ENCODE assay signal across 2 cellular contexts in the genomic region with DNA sequence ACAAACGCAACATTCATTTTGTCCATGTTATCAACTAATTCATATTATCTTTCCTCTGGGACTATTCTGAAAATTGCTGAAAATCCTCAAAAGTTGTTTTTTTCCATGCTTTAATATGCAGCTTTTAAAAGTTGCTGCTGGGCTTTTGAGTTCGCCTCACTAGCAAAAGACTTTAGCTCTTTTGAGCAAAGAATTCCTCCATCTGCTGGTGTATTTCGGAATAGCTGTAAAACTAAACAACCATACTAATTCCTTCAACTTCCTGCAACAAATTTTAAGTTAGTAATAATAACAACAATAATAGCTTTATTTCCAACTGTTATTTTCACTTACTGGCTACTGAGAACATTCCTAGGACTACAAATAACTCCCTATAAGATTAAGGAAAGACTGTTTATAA.
TF ChIP-seq lines count a peak whose summit lies in the region.

No MANE protein-coding gene starts in this region.

TF ChIP-seq in GM12878, 131 proteins besides CTCF, POLR2A, EP300 and RAD21 (continued from another document):
- no peak for TF ChIP-seq ESRRA (IDR thresholded peaks at IDR 0.05; ENCODE audit: low read length)
- TF ChIP-seq, protein P1, sequence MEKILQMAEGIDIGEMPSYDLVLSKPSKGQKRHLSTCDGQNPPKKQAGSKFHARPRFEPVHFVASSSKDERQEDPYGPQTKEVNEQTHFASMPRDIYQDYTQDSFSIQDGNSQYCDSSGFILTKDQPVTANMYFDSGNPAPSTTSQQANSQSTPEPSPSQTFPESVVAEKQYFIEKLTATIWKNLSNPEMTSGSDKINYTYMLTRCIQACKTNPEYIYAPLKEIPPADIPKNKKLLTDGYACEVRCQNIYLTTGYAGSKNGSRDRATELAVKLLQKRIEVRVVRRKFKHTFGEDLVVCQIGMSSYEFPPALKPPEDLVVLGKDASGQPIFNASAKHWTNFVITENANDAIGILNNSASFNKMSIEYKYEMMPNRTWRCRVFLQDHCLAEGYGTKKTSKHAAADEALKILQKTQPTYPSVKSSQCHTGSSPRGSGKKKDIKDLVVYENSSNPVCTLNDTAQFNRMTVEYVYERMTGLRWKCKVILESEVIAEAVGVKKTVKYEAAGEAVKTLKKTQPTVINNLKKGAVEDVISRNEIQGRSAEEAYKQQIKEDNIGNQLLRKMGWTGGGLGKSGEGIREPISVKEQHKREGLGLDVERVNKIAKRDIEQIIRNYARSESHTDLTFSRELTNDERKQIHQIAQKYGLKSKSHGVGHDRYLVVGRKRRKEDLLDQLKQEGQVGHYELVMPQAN (conservative IDR thresholded peaks at IDR 0.05), result no peak
TF ChIP-seq in GM12878: peak in this region for 1.

TF ChIP-seq in liver, 16 proteins besides CTCF, POLR2A, EP300 and RAD21 (continued from another document):
- TF ChIP-seq, protein P2, sequence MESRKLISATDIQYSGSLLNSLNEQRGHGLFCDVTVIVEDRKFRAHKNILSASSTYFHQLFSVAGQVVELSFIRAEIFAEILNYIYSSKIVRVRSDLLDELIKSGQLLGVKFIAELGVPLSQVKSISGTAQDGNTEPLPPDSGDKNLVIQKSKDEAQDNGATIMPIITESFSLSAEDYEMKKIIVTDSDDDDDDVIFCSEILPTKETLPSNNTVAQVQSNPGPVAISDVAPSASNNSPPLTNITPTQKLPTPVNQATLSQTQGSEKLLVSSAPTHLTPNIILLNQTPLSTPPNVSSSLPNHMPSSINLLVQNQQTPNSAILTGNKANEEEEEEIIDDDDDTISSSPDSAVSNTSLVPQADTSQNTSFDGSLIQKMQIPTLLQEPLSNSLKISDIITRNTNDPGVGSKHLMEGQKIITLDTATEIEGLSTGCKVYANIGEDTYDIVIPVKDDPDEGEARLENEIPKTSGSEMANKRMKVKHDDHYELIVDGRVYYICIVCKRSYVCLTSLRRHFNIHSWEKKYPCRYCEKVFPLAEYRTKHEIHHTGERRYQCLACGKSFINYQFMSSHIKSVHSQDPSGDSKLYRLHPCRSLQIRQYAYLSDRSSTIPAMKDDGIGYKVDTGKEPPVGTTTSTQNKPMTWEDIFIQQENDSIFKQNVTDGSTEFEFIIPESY (IDR thresholded peaks at IDR 0.05), result no peak
- TF ChIP-seq SP1 (IDR thresholded peaks at IDR 0.05) (no peak), HNF4G (IDR thresholded peaks at IDR 0.05) (no peak), YY1 (IDR thresholded peaks at IDR 0.05) (no peak), FOXA1 (IDR thresholded peaks at IDR 0.05) (no peak), JUND (IDR thresholded peaks at IDR 0.05) (no peak), TAF1 (conservative IDR thresholded peaks at IDR 0.05) (no peak), FOXA2 (IDR thresholded peaks at IDR 0.05) (no peak), HNF4A (conservative IDR thresholded peaks at IDR 0.05) (no peak), GABPA (IDR thresholded peaks at IDR 0.05 in 1 of 2, conservative IDR thresholded peaks at IDR 0.05 in 1 of 2) (no peak), RXRA (IDR thresholded peaks at IDR 0.05) (no peak)
- TF ChIP-seq, protein P3, sequence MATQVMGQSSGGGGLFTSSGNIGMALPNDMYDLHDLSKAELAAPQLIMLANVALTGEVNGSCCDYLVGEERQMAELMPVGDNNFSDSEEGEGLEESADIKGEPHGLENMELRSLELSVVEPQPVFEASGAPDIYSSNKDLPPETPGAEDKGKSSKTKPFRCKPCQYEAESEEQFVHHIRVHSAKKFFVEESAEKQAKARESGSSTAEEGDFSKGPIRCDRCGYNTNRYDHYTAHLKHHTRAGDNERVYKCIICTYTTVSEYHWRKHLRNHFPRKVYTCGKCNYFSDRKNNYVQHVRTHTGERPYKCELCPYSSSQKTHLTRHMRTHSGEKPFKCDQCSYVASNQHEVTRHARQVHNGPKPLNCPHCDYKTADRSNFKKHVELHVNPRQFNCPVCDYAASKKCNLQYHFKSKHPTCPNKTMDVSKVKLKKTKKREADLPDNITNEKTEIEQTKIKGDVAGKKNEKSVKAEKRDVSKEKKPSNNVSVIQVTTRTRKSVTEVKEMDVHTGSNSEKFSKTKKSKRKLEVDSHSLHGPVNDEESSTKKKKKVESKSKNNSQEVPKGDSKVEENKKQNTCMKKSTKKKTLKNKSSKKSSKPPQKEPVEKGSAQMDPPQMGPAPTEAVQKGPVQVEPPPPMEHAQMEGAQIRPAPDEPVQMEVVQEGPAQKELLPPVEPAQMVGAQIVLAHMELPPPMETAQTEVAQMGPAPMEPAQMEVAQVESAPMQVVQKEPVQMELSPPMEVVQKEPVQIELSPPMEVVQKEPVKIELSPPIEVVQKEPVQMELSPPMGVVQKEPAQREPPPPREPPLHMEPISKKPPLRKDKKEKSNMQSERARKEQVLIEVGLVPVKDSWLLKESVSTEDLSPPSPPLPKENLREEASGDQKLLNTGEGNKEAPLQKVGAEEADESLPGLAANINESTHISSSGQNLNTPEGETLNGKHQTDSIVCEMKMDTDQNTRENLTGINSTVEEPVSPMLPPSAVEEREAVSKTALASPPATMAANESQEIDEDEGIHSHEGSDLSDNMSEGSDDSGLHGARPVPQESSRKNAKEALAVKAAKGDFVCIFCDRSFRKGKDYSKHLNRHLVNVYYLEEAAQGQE (IDR thresholded peaks at IDR 0.05), result no peak
- TF ChIP-seq, protein P4, sequence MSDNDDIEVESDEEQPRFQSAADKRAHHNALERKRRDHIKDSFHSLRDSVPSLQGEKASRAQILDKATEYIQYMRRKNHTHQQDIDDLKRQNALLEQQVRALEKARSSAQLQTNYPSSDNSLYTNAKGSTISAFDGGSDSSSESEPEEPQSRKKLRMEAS (IDR thresholded peaks at IDR 0.05), result no peak
- TF ChIP-seq, protein P5, sequence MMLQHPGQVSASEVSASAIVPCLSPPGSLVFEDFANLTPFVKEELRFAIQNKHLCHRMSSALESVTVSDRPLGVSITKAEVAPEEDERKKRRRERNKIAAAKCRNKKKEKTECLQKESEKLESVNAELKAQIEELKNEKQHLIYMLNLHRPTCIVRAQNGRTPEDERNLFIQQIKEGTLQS (IDR thresholded peaks at IDR 0.05), result no peak
